In genomic region chr17:30291571-30292489, GRCh38 we compare ENCODE assay signal across 8 cellular contexts. TPM values are rescaled to one million over a fixed set of nuclear protein-coding genes. Genes with fewer than 3 reads are reported as not detected.
DNase-seq lines count a peak whose midpoint lies in the region; ATAC-seq and TF ChIP-seq lines count a peak whose summit lies in the region.

BLMH (minus strand) TSS chr17:30291944; CDS start chr17:30291819, 125 bp downstream.

- no peaks in the 10 kb centered on the region for H3K9me2 ChIP-seq in Loucy (replicated peaks; ENCODE audit: low read depth, low read length)

- H3K9ac ChIP-seq in Loucy (ENCODE audit: low read depth, low read length, poor library complexity, severe bottlenecking), result peak within 1 kb of the TSS; percentile 79

- intact Hi-C loops in left ventricle myocardium superior (cut with micrococcal nuclease), result no loop called here
- intact Hi-C loops in psoas muscle (cut with DNase I), result no loop called here

- TF ChIP-seq CTCF in Loucy (conservative IDR thresholded peaks at IDR 0.05; ENCODE audit: low read length) (no peak), psoas muscle (IDR thresholded peaks at IDR 0.05) (no peak)

- H3K4me3 Mint-ChIP-seq in T-helper 17 cell, result no peak within 1 kb of the TSS

- H3K27ac Mint-ChIP-seq in T-helper 17 cell, result peak within 1 kb of the TSS; percentile 93

- peaks cover 24% of the 10 kb centered on the region for H3K79me2 ChIP-seq in Loucy (ENCODE audit: insufficient read depth, low read length)

- peaks cover 22% of the 10 kb centered on the region for H3K4me1 ChIP-seq in Loucy (ENCODE audit: insufficient read depth, low read length, poor library complexity, severe bottlenecking)
- H3K4me1 ChIP-seq in psoas muscle, result peaks cover 15% of the 10 kb centered on the region

- DNase-seq in EL, result peak; percentile 87
- peak; percentile 68 to 74 (median 73) for DNase-seq in T-helper 17 cell
- peak; percentile 36 for DNase-seq in amniotic stem cell (lab: John Stamatoyannopoulos, UW)
- peak; percentile 90 for DNase-seq in left ventricle myocardium superior
- peak; percentile 86 to 89 for DNase-seq in psoas muscle
- peak; percentile 79 for DNase-seq in ureter (ENCODE audit: low spot score)

- H3K4me3 ChIP-seq in Loucy (ENCODE audit: low read length, poor library complexity, severe bottlenecking) (peak within 1 kb of the TSS; percentile 94), psoas muscle (peak within 1 kb of the TSS; percentile 86)

- no peaks in the 10 kb centered on the region; the same call in 1 of the 2 replicates for H3F3A ChIP-seq in Loucy (ENCODE audit: low read depth)

- peaks cover 14% of the 10 kb centered on the region for H3K4me1 Mint-ChIP-seq in T-helper 17 cell

- 1% methylated on average over 68 to 98 of the region's 99 CpGs for WGBS in psoas muscle, 3 donors

- H3K9me3 ChIP-seq in Loucy (ENCODE audit: insufficient read depth, low read depth, low read length) (no peaks in the 10 kb centered on the region), T-helper 17 cell (ENCODE audit: control insufficient read depth, low read length, poor library complexity, severe bottlenecking) (no peaks in the 10 kb centered on the region), psoas muscle (no peaks in the 10 kb centered on the region)

- H2AFZ ChIP-seq in Loucy (ENCODE audit: low read length), result peak within 1 kb of the TSS; percentile 97

- H3K27me3 Mint-ChIP-seq in T-helper 17 cell, result no peaks in the 10 kb centered on the region

- ATAC-seq in GM21786 (IDR thresholded peaks at IDR 0.05; ENCODE audit: unreplicated experiment) (peak; percentile 73), T-helper 17 cell (peak; percentile 89), left ventricle myocardium superior (peak; percentile 99), psoas muscle (peak; percentile 93 to 97 (median 96))

- H3K36me3 ChIP-seq in Loucy (ENCODE audit: insufficient read depth, low read length) (peaks cover 9% of the 10 kb centered on the region; the same call in 1 of the 2 replicates), psoas muscle (ENCODE audit: insufficient read depth in 1 of 2, low read depth in 1 of 2) (peaks cover 0 to 35% of the 10 kb centered on the region in 2 donors)

- H4K20me1 ChIP-seq in Loucy (ENCODE audit: insufficient read depth, low read length, poor library complexity, severe bottlenecking), result peaks cover 23% of the 10 kb centered on the region

- H3K27ac ChIP-seq in psoas muscle, result peak within 1 kb of the TSS; percentile 64

- peak within 1 kb of the TSS; percentile 79 for H3K4me2 ChIP-seq in Loucy (ENCODE audit: low read depth, low read length, poor library complexity, severe bottlenecking)

- peaks cover 2% of the 10 kb centered on the region for H3K36me3 Mint-ChIP-seq in T-helper 17 cell (ENCODE audit: low read depth)

- no peaks in the 10 kb centered on the region for H3K27me3 ChIP-seq in Loucy (ENCODE audit: insufficient read depth, low read length, poor library complexity, severe bottlenecking)
- no peaks in the 10 kb centered on the region for H3K27me3 ChIP-seq in psoas muscle (ENCODE audit: insufficient read depth in 3 of 3, low read length in 2 of 3)

RNA-seq across cellular contexts. Expression of gene BLMH, which starts in this region (rescaled TPM):
- total RNA-seq in T-helper 17 cell (10 to 100 TPM; 37.7 to 50.9 TPM), left ventricle myocardium superior (15.7 TPM), psoas muscle (10 to 100 TPM; 21.2 to 29.2 (median 23.8) TPM), ureter (30.7 TPM)
- polyA plus RNA-seq in psoas muscle, result 10 to 100 TPM; 17.0 to 33.0 (median 17.6) TPM

Comparison
In these comparisons a context has a peak if more than half of its experiments do, and no peak if none do; other contexts are left out.
1. Peak in every context shown above with its lines: DNase-seq, ATAC-seq, H3K4me3 ChIP-seq and H3K27ac ChIP-seq.
2. DNase-seq: peak in every context shown above with its lines; median percentile 90 in left ventricle myocardium superior; 88 in psoas muscle; 87 in EL; 79 in ureter; 73 in T-helper 17 cell; 36 in amniotic stem cell.